ENCODE assay signal across 1 cellular context in the genomic region with DNA sequence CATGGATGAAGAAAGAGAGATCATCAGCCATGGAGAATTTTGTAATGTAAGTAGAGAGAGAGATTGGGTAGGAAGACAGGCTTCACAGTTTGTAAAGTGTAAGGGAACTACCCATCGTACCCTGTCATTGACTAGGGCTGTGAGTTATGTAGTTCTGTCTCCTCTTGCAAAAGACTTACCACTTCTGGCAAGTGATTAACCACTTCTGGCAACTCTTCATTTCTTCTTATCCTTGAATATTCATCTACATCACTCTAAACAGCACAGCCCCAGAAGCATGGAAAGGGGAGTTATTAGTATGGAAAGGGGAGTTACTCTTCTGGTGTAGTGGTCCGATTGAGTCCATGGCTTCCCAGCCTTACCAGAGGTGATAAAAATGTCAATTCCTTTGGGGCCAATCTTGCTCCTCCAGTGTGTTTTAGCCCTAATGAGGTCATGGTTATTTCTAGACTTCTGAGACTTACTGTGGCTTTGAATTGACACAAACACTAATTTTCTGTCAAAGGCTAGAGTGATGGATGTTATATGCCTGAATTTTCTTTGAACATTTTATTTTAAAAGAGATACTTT.
TF ChIP-seq lines count a peak whose summit lies in the region.

No MANE protein-coding gene starts in this region.

TF ChIP-seq in GM23338, 12 proteins besides CTCF, POLR2A, EP300 and RAD21:
- TF ChIP-seq, protein P1, sequence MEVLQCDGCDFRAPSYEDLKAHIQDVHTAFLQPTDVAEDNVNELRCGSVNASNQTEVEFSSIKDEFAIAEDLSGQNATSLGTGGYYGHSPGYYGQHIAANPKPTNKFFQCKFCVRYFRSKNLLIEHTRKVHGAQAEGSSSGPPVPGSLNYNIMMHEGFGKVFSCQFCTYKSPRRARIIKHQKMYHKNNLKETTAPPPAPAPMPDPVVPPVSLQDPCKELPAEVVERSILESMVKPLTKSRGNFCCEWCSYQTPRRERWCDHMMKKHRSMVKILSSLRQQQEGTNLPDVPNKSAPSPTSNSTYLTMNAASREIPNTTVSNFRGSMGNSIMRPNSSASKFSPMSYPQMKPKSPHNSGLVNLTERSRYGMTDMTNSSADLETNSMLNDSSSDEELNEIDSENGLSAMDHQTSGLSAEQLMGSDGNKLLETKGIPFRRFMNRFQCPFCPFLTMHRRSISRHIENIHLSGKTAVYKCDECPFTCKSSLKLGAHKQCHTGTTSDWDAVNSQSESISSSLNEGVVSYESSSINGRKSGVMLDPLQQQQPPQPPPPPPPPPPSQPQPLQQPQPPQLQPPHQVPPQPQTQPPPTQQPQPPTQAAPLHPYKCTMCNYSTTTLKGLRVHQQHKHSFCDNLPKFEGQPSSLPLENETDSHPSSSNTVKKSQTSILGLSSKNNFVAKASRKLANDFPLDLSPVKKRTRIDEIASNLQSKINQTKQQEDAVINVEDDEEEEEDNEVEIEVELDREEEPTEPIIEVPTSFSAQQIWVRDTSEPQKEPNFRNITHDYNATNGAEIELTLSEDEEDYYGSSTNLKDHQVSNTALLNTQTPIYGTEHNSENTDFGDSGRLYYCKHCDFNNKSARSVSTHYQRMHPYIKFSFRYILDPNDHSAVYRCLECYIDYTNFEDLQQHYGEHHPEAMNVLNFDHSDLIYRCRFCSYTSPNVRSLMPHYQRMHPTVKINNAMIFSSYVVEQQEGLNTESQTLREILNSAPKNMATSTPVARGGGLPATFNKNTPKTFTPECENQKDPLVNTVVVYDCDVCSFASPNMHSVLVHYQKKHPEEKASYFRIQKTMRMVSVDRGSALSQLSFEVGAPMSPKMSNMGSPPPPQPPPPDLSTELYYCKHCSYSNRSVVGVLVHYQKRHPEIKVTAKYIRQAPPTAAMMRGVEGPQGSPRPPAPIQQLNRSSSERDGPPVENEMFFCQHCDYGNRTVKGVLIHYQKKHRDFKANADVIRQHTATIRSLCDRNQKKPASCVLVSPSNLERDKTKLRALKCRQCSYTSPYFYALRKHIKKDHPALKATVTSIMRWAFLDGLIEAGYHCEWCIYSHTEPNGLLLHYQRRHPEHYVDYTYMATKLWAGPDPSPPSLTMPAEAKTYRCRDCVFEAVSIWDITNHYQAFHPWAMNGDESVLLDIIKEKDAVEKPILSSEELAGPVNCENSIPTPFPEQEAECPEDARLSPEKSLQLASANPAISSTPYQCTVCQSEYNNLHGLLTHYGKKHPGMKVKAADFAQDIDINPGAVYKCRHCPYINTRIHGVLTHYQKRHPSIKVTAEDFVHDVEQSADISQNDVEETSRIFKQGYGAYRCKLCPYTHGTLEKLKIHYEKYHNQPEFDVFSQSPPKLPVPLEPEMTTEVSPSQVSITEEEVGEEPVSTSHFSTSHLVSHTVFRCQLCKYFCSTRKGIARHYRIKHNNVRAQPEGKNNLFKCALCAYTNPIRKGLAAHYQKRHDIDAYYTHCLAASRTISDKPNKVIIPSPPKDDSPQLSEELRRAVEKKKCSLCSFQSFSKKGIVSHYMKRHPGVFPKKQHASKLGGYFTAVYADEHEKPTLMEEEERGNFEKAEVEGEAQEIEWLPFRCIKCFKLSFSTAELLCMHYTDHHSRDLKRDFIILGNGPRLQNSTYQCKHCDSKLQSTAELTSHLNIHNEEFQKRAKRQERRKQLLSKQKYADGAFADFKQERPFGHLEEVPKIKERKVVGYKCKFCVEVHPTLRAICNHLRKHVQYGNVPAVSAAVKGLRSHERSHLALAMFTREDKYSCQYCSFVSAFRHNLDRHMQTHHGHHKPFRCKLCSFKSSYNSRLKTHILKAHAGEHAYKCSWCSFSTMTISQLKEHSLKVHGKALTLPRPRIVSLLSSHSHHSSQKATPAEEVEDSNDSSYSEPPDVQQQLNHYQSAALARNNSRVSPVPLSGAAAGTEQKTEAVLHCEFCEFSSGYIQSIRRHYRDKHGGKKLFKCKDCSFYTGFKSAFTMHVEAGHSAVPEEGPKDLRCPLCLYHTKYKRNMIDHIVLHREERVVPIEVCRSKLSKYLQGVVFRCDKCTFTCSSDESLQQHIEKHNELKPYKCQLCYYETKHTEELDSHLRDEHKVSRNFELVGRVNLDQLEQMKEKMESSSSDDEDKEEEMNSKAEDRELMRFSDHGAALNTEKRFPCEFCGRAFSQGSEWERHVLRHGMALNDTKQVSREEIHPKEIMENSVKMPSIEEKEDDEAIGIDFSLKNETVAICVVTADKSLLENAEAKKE (CRISPR knock-in tag; IDR thresholded peaks at IDR 0.05), result no peak
- TF ChIP-seq ZNF331 (CRISPR knock-in tag; IDR thresholded peaks at IDR 0.05; ENCODE audit: low read depth) (no peak), POLR2AphosphoS5 (IDR thresholded peaks at IDR 0.05; ENCODE audit: low read depth) (no peak), NANOG (IDR thresholded peaks at IDR 0.05; ENCODE audit: borderline replicate concordance) (no peak), ETS1 (IDR thresholded peaks at IDR 0.05) (no peak), STAT1 (IDR thresholded peaks at IDR 0.05; ENCODE audit: unreplicated experiment) (no peak), ZNF114 (CRISPR knock-in tag; IDR thresholded peaks at IDR 0.05) (no peak), EZH2 (IDR thresholded peaks at IDR 0.05; ENCODE audit: low read depth, unreplicated experiment) (no peak)
- TF ChIP-seq, protein P2, sequence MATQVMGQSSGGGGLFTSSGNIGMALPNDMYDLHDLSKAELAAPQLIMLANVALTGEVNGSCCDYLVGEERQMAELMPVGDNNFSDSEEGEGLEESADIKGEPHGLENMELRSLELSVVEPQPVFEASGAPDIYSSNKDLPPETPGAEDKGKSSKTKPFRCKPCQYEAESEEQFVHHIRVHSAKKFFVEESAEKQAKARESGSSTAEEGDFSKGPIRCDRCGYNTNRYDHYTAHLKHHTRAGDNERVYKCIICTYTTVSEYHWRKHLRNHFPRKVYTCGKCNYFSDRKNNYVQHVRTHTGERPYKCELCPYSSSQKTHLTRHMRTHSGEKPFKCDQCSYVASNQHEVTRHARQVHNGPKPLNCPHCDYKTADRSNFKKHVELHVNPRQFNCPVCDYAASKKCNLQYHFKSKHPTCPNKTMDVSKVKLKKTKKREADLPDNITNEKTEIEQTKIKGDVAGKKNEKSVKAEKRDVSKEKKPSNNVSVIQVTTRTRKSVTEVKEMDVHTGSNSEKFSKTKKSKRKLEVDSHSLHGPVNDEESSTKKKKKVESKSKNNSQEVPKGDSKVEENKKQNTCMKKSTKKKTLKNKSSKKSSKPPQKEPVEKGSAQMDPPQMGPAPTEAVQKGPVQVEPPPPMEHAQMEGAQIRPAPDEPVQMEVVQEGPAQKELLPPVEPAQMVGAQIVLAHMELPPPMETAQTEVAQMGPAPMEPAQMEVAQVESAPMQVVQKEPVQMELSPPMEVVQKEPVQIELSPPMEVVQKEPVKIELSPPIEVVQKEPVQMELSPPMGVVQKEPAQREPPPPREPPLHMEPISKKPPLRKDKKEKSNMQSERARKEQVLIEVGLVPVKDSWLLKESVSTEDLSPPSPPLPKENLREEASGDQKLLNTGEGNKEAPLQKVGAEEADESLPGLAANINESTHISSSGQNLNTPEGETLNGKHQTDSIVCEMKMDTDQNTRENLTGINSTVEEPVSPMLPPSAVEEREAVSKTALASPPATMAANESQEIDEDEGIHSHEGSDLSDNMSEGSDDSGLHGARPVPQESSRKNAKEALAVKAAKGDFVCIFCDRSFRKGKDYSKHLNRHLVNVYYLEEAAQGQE (IDR thresholded peaks at IDR 0.05; ENCODE audit: unreplicated experiment), result no peak
